ENCODE assay signal across 8 cellular contexts in genomic region chr1:25246600-25247023, GRCh38. TPM values are rescaled to one million over a fixed set of nuclear protein-coding genes. Genes with fewer than 3 reads are reported as not detected.
DNase-seq lines count a peak whose midpoint lies in the region; ATAC-seq and TF ChIP-seq lines count a peak whose summit lies in the region.

No MANE protein-coding gene starts in this region.

- CTCF ChIA-PET in CD4-positive, alpha-beta memory T cell (lab: Charles Lee; ENCODE audit: partially characterized antibody), result no interaction called here
- CTCF ChIA-PET in OCI-LY7 (lab: Charles Lee; ENCODE audit: unreplicated experiment), result no interaction called here
- CTCF ChIA-PET in MCF 10A (lab: Yijun Ruan, JAX), result no interaction called here

- H3K9me3 Mint-ChIP-seq in CD4-positive, alpha-beta memory T cell, result peaks cover 0 to 20% (median 0%) of the 10 kb centered on the region in 8 donors
- no peaks in the 10 kb centered on the region for H3K9me3 Mint-ChIP-seq in MCF 10A (ENCODE audit: unreplicated experiment)

- H3K4me1 ChIP-seq in CD4-positive, alpha-beta memory T cell (ENCODE audit: insufficient read depth, low read length), result peaks cover 51% of the 10 kb centered on the region
- H3K4me1 ChIP-seq in OCI-LY7 (ENCODE audit: insufficient read depth, low read length, poor library complexity, severe bottlenecking), result peaks cover 33% of the 10 kb centered on the region

- BruUV-seq in OCI-LY7 (replicated peaks; lab: Mats Ljungman, UMichigan) (no TSS peak), MCF 10A (replicated peaks; lab: Mats Ljungman, UMichigan) (no TSS peak)

- peak in 3 of 5 donors; percentile 32 to 50 (median 37) for DNase-seq in CD4-positive, alpha-beta memory T cell
- DNase-seq in OCI-LY7 (ENCODE audit: low spot score) (peak; percentile 38), MCF 10A (ENCODE audit: unreplicated experiment) (no peak), lower leg skin (ENCODE audit: low spot score in 2 of 2) (peak in 1 of 2 donors; percentile 90), substantia nigra (lab: John Stamatoyannopoulos, UW) (peak in 13 of 49 donors; percentile 36 to 61 (median 49)), DMS79 (lab: John Stamatoyannopoulos, UW) (no peak), cerebellar cortex (ENCODE audit: low spot score) (no peak)

- peaks cover 51% of the 10 kb centered on the region for H3K79me2 ChIP-seq in OCI-LY7 (ENCODE audit: insufficient read depth, low read depth, low read length)

- H3K27ac Mint-ChIP-seq in CD4-positive, alpha-beta memory T cell, result peak overlapping the region; percentile 99 to 100 (median 100)
- peak overlapping the region; percentile 98 for H3K27ac Mint-ChIP-seq in MCF 10A (ENCODE audit: low read depth, unreplicated experiment)

- H3K27me3 Mint-ChIP-seq in CD4-positive, alpha-beta memory T cell, result peaks cover 0 to 2% of the 10 kb centered on the region in 2 donors
- H3K27me3 Mint-ChIP-seq in MCF 10A (ENCODE audit: insufficient read depth, unreplicated experiment), result no peaks in the 10 kb centered on the region

- peak overlapping the region; percentile 96 to 100 (median 98) for H3K4me3 Mint-ChIP-seq in CD4-positive, alpha-beta memory T cell
- H3K4me3 Mint-ChIP-seq in MCF 10A (ENCODE audit: unreplicated experiment), result peak overlapping the region; percentile 93

- intact Hi-C loops in CD4-positive, alpha-beta memory T cell (cut with micrococcal nuclease), result loop anchor here (1.0 to 10.0 kb wide), 7 partner anchors 7 to 1266 kb away; partner anchors contain the start of genes MACO1, SRSF10, SYF2 and TMEM50A
- intact Hi-C loops in OCI-LY7 (cut with micrococcal nuclease; ENCODE audit: unreplicated experiment) (loop anchor here (1.0 to 10.0 kb wide), 3 partner anchors 14 to 578 kb away; partner anchors contain the start of genes SYF2 and TMEM50A), MCF 10A (cut with micrococcal nuclease) (loop anchor here (10.0 kb wide), 1 partner anchor 548 kb away; no protein-coding TSS in a partner anchor), lower leg skin (cut with DNase I; ENCODE audit: low total_unique reads) (loop anchor here (5.0 kb wide), 1 partner anchor 1031 kb away; no protein-coding TSS in a partner anchor)

- 0% methylated on average over 30 to 45 of the region's 53 CpGs for WGBS in lower leg skin, 2 donors

- peaks cover 28% of the 10 kb centered on the region for H4K20me1 ChIP-seq in OCI-LY7 (ENCODE audit: insufficient read depth, low read length)

- no peak overlapping the region for H2AFZ ChIP-seq in OCI-LY7 (ENCODE audit: low read length)

- TF ChIP-seq CTCF in OCI-LY7 (conservative IDR thresholded peaks at IDR 0.05; ENCODE audit: low read length) (peak; percentile 37; the same call in 1 of the 2 replicates), MCF 10A (IDR thresholded peaks at IDR 0.05; ENCODE audit: unreplicated experiment) (no peak), lower leg skin (IDR thresholded peaks at IDR 0.05) (no peak)

- H3K36me3 ChIP-seq in CD4-positive, alpha-beta memory T cell (ENCODE audit: insufficient read depth, low read length), result peaks cover 42% of the 10 kb centered on the region
- peaks cover 52% of the 10 kb centered on the region for H3K36me3 ChIP-seq in OCI-LY7 (ENCODE audit: insufficient read depth, low read length)

- H3K9me2 ChIP-seq in OCI-LY7 (ENCODE audit: insufficient read depth, low read length), result no peaks in the 10 kb centered on the region

- POLR2A ChIA-PET in CD4-positive, alpha-beta memory T cell (lab: Charles Lee; ENCODE audit: partially characterized antibody), result interaction anchor here (1.0 to 2.9 kb wide), 14 partner anchors 10 to 833 kb away, joined by 4 to 109 read pairs (median 5); partner anchors contain the start of genes MACO1, MTFR1L, STPG1 and SYF2
- POLR2A ChIA-PET in OCI-LY7 (lab: Charles Lee) (interaction anchor here (1.4 kb wide), 1 partner anchor 14 kb away, joined by 7 read pairs; the partner anchor contains the start of gene SYF2), MCF 10A (lab: Yijun Ruan, JAX) (interaction anchor here (0.7 to 8.9 kb wide), 15 partner anchors 9 to 1763 kb away, joined by 3 to 138 read pairs (median 5); partner anchors contain the start of genes CLIC4, MACO1, SYF2 and TMEM50A)

- H3K4me2 ChIP-seq in OCI-LY7 (ENCODE audit: low read length), result peak overlapping the region; percentile 83

- ATAC-seq in GM21723 (IDR thresholded peaks at IDR 0.05; ENCODE audit: unreplicated experiment), result peak; percentile 5

- no peaks in the 10 kb centered on the region for H3K9me3 ChIP-seq in CD4-positive, alpha-beta memory T cell (ENCODE audit: control insufficient read depth in 1 of 2, low read length in 2 of 2)
- no peaks in the 10 kb centered on the region for H3K9me3 ChIP-seq in OCI-LY7 (ENCODE audit: low read length)

- peak overlapping the region; percentile 89 to 98 for H3K4me3 ChIP-seq in CD4-positive, alpha-beta memory T cell (ENCODE audit: low read length in 2 of 2)
- H3K4me3 ChIP-seq in OCI-LY7 (ENCODE audit: low read depth, low read length, poor library complexity, severe bottlenecking), result peak overlapping the region; percentile 78
- H3K4me3 ChIP-seq in lower leg skin (ENCODE audit: low read depth, poor library complexity, severe bottlenecking), result peak overlapping the region; percentile 79

- no peak for TF ChIP-seq POLR2A in lower leg skin (IDR thresholded peaks at IDR 0.05)

- H3K27ac ChIP-seq in CD4-positive, alpha-beta memory T cell (ENCODE audit: low read depth, low read length), result peak overlapping the region; percentile 97
- peak overlapping the region; percentile 85 for H3K27ac ChIP-seq in OCI-LY7 (ENCODE audit: low read depth, low read length, poor library complexity, severe bottlenecking)
- H3K27ac ChIP-seq in substantia nigra (ENCODE audit: low read depth, low read length, poor library complexity, severe bottlenecking), result peak overlapping the region; percentile 98

- no peaks in the 10 kb centered on the region for H3K27me3 ChIP-seq in CD4-positive, alpha-beta memory T cell (ENCODE audit: insufficient read depth, low read length)

- peaks cover 27 to 72% (median 42%) of the 10 kb centered on the region in 4 donors for H3K4me1 Mint-ChIP-seq in CD4-positive, alpha-beta memory T cell
- peaks cover 13% of the 10 kb centered on the region for H3K4me1 Mint-ChIP-seq in MCF 10A (ENCODE audit: insufficient read depth, unreplicated experiment)

- peaks cover 48 to 60% of the 10 kb centered on the region in 2 donors for H3K36me3 Mint-ChIP-seq in CD4-positive, alpha-beta memory T cell
- H3K36me3 Mint-ChIP-seq in MCF 10A (ENCODE audit: insufficient read depth, unreplicated experiment), result peaks cover 69% of the 10 kb centered on the region

RNA-seq across cellular contexts. Expression of gene RSRP1, which starts 0.6 kb away (rescaled TPM):
- 100 to 1,000 TPM; 470 to 494 TPM for total RNA-seq in CD4-positive, alpha-beta memory T cell
- 10 to 100 TPM; 33.1 to 57.5 TPM for polyA plus RNA-seq in CD4-positive, alpha-beta memory T cell
- total RNA-seq in OCI-LY7 (2014; rRNA removed; shearing (Covaris generic)), result 141 and 147 TPM in 2 replicates
- total RNA-seq in OCI-LY7 (2022) (143 and 146 TPM in 2 replicates), MCF 10A (2022) (77.2 and 86.4 TPM in 2 replicates), lower leg skin (100 to 1,000 TPM in 2 of 4 donors, 10 to 100 TPM in 2; 70.9 to 148 (median 110) TPM)

RNA-seq across cellular contexts. Expression of gene SYF2, which starts 14.3 kb away (rescaled TPM):
- total RNA-seq in CD4-positive, alpha-beta memory T cell, result 10 to 100 TPM; 64.3 to 66.8 TPM
- 100 to 1,000 TPM in 1 of 2 donors, 10 to 100 TPM in 1; 82.9 to 111 TPM for polyA plus RNA-seq in CD4-positive, alpha-beta memory T cell
- 29.9 and 32.9 TPM in 2 replicates for total RNA-seq in OCI-LY7 (2014; rRNA removed; shearing (Covaris generic))
- total RNA-seq in OCI-LY7 (2022) (36.5 and 40.3 TPM in 2 replicates), MCF 10A (2022) (40.5 and 43.0 TPM in 2 replicates), lower leg skin (10 to 100 TPM; 53.4 to 65.7 (median 61.9) TPM)

RNA-seq across cellular contexts. Expression of gene RHD, which starts 25.7 kb away (rescaled TPM):
- total RNA-seq in CD4-positive, alpha-beta memory T cell, result under 1 TPM in 1 of 2 experiments, not detected in 1; 0.15 TPM
- polyA plus RNA-seq in CD4-positive, alpha-beta memory T cell, result under 1 TPM; 0.13 to 0.44 TPM
- total RNA-seq in OCI-LY7 (2014; rRNA removed; shearing (Covaris generic)), result not detected in 2 replicates
- total RNA-seq in OCI-LY7 (2022) (not detected in 2 replicates), MCF 10A (2022) (not detected in 2 replicates), lower leg skin (not detected)

Comparison
In these comparisons a context has a peak if more than half of its experiments do, and no peak if none do; other contexts are left out.
1. DNase-seq: peak in CD4-positive, alpha-beta memory T cell (3 of 5) and OCI-LY7 (single experiment); none in MCF 10A (single experiment), DMS79 (single experiment) and cerebellar cortex (single experiment).
2. Peak in every context shown above with its lines, with median percentiles within 50 percentile points of each other: H3K27ac ChIP-seq and H3K4me3 ChIP-seq.